In genomic region chr11:43574949-43575915, GRCh38 we compare ENCODE assay signal across 8 cellular contexts.
DNase-seq lines count a peak whose midpoint lies in the region; ATAC-seq lines count a peak whose summit lies in the region.

No MANE protein-coding gene starts in this region.

- H3K4me1 Mint-ChIP-seq in activated CD4-positive, alpha-beta T cell treated with anti-CD3 and anti-CD28 coated beads, Interleukin-2, amount 10 ng/mL, durations not matched to agents 24 days and 14 days, result peaks cover 13% of the 10 kb centered on the region

- no peak overlapping the region for H3K4me3 Mint-ChIP-seq in activated CD4-positive, alpha-beta T cell treated with anti-CD3 and anti-CD28 coated beads, Interleukin-2, amount 10 ng/mL, durations not matched to agents 24 days and 14 days

- intact Hi-C loops in activated CD4-positive, alpha-beta T cell treated with anti-CD3 and anti-CD28 coated beads, Interleukin-2, amount 10 ng/mL, durations not matched to agents 24 days and 14 days (cut with micrococcal nuclease), result loop anchor here (5.0 kb wide), 4 partner anchors 67 to 732 kb away; partner anchors contain the start of gene C11orf96

- peak overlapping the region; percentile 63 for H3K27ac Mint-ChIP-seq in activated CD4-positive, alpha-beta T cell treated with anti-CD3 and anti-CD28 coated beads, Interleukin-2, amount 10 ng/mL, durations not matched to agents 24 days and 14 days

- no peak for DNase-seq in activated CD4-positive, alpha-beta T cell treated with anti-CD3 and anti-CD28 coated beads, Interleukin-2, amount 10 ng/mL, durations not matched to agents 24 days and 14 days
- no peak for DNase-seq in activated CD4-positive, alpha-beta T cell treated with anti-CD3 and anti-CD28 coated beads, Interleukin-2, amount 50 U/mL, for 1 hour
- DNase-seq in SHP77 (lab: John Stamatoyannopoulos, UW), result peak; percentile 69 to 83
- DNase-seq in fibroblast of peridontal ligament (ENCODE audit: extremely low read depth), result peak; percentile 61
- DNase-seq in occipital lobe (lab: John Stamatoyannopoulos, UW), result peak; percentile 45
- no peak for DNase-seq in CD1c-positive myeloid dendritic cell (ENCODE audit: extremely low spot score)
- no peak for DNase-seq in hippocampal formation (lab: John Stamatoyannopoulos, UW)

- no peak for ATAC-seq in GM18861 (IDR thresholded peaks at IDR 0.05; ENCODE audit: unreplicated experiment)

- H3K27me3 Mint-ChIP-seq in activated CD4-positive, alpha-beta T cell treated with anti-CD3 and anti-CD28 coated beads, Interleukin-2, amount 10 ng/mL, durations not matched to agents 24 days and 14 days, result peaks cover 86% of the 10 kb centered on the region

- no peaks in the 10 kb centered on the region for H3K36me3 Mint-ChIP-seq in activated CD4-positive, alpha-beta T cell treated with anti-CD3 and anti-CD28 coated beads, Interleukin-2, amount 10 ng/mL, durations not matched to agents 24 days and 14 days (ENCODE audit: low read depth)

- H3K9me3 Mint-ChIP-seq in activated CD4-positive, alpha-beta T cell treated with anti-CD3 and anti-CD28 coated beads, Interleukin-2, amount 10 ng/mL, durations not matched to agents 24 days and 14 days, result peaks cover 9% of the 10 kb centered on the region

Comparison
In these comparisons a context has a peak if more than half of its experiments do, and no peak if none do; other contexts are left out.
1. DNase-seq: peak in SHP77 (2 of 2), fibroblast of peridontal ligament (single experiment) and occipital lobe (single experiment); none in activated CD4-positive, alpha-beta T cell treated with anti-CD3 and anti-CD28 coated beads, Interleukin-2, amount 10 ng/mL, durations not matched to agents 24 days and 14 days (single experiment), activated CD4-positive, alpha-beta T cell treated with anti-CD3 and anti-CD28 coated beads, Interleukin-2, amount 50 U/mL, for 1 hour (single experiment), CD1c-positive myeloid dendritic cell (single experiment) and hippocampal formation (0 of 2).